8 cellular contexts compared by ENCODE assay signal in genomic region chr19:3760871-3761361, GRCh38. TPM values are rescaled to one million over a fixed set of nuclear protein-coding genes. Genes with fewer than 3 reads are reported as not detected.
DNase-seq lines count a peak whose midpoint lies in the region; TF ChIP-seq lines count a peak whose summit lies in the region.

No MANE protein-coding gene starts in this region.

- TF ChIP-seq CTCF in BJ (IDR thresholded peaks at IDR 0.05; ENCODE audit: insufficient read depth, low read depth, low read length), result no peak

- no peaks in the 10 kb centered on the region for H3K27me3 ChIP-seq in BJ (ENCODE audit: control insufficient read depth, insufficient read depth, low read length)
- H3K27me3 ChIP-seq in MG63, result no peaks in the 10 kb centered on the region

- H3K9me3 ChIP-seq in MG63, result no peaks in the 10 kb centered on the region

- CTCF ChIA-PET in BJ (lab: Yijun Ruan, JAX), result interaction anchor here (1.0 to 1.9 kb wide), 3 partner anchors 9 to 70 kb away, joined by 3 to 4 read pairs (median 4); no protein-coding TSS in a partner anchor

- H3K4me3 ChIP-seq in BJ (ENCODE audit: low read depth, low read length) (peak overlapping the region; percentile 73), MG63 (peak overlapping the region; percentile 89)

- DNase-seq in BJ (ENCODE audit: low read depth) (no peak), MG63 (no peak), myocyte (ENCODE audit: low read depth) (peak; percentile 14), NCI-H1048 (lab: John Stamatoyannopoulos, UW) (no peak), NCI-H2029 treated with DMSO at 0.1 percent for 48 hours (lab: John Stamatoyannopoulos, UW) (no peak), NCI-H2029 (lab: John Stamatoyannopoulos, UW) (no peak), anterior cingulate cortex (lab: John Stamatoyannopoulos, UW) (no peak)
- DNase-seq in central memory CD4-positive, alpha-beta T cell, result peak; percentile 48

- POLR2A ChIA-PET in BJ (lab: Charles Lee), result no interaction called here

- peaks cover 6% of the 10 kb centered on the region for H3K36me3 ChIP-seq in BJ (ENCODE audit: control insufficient read depth, insufficient read depth, low read length)
- H3K36me3 ChIP-seq in MG63, result no peaks in the 10 kb centered on the region

RNA-seq across cellular contexts. Expression of gene APBA3, which starts 0.6 kb away (rescaled TPM):
- polyA plus RNA-seq in BJ (2011; rRNA removed), result 7.7 and 12.4 TPM in 2 replicates
- 9.0 and 11.1 TPM in 2 replicates for polyA minus RNA-seq in BJ (2011; rRNA and poly(A)+ RNA removed)
- total RNA-seq in MG63 (2014; rRNA removed; shearing (Covaris generic); ENCODE audit: low replicate concordance), result 1.4 and 10.1 TPM in 2 replicates
- 23.3 and 35.0 TPM in 2 replicates for total RNA-seq in myocyte
- 19.2 TPM for polyA plus RNA-seq in myocyte (2012)

RNA-seq across cellular contexts. Expression of gene MRPL54, which starts 1.6 kb away (rescaled TPM):
- 70.1 and 77.7 TPM in 2 replicates for polyA plus RNA-seq in BJ (2011; rRNA removed)
- 6.9 and 8.4 TPM in 2 replicates for polyA minus RNA-seq in BJ (2011; rRNA and poly(A)+ RNA removed)
- 47.0 and 55.4 TPM in 2 replicates for total RNA-seq in MG63 (2014; rRNA removed; shearing (Covaris generic); ENCODE audit: low replicate concordance)
- 30.4 and 41.9 TPM in 2 replicates for total RNA-seq in myocyte
- polyA plus RNA-seq in myocyte (2012), result 64.7 TPM

RNA-seq across cellular contexts. Expression of gene RAX2, which starts 11.1 kb away (rescaled TPM):
- not detected in 2 replicates for polyA plus RNA-seq in BJ (2011; rRNA removed)
- not detected in 2 replicates for polyA minus RNA-seq in BJ (2011; rRNA and poly(A)+ RNA removed)
- total RNA-seq in MG63 (2014; rRNA removed; shearing (Covaris generic); ENCODE audit: low replicate concordance), result not detected in 2 replicates
- total RNA-seq in myocyte, result not detected in 2 replicates
- polyA plus RNA-seq in myocyte (2012), result not detected

RNA-seq across cellular contexts. Expression of gene MATK, which starts 25.3 kb away (rescaled TPM):
- not detected in 2 replicates for polyA plus RNA-seq in BJ (2011; rRNA removed)
- not detected in 2 replicates for polyA minus RNA-seq in BJ (2011; rRNA and poly(A)+ RNA removed)
- total RNA-seq in MG63 (2014; rRNA removed; shearing (Covaris generic); ENCODE audit: low replicate concordance), result 0.69 and 3.9 TPM in 2 replicates
- total RNA-seq in myocyte, result not detected in 2 replicates
- not detected for polyA plus RNA-seq in myocyte (2012)

RNA-seq across cellular contexts. Expression of gene TJP3, which starts 52.7 kb away (rescaled TPM):
- not detected in 2 replicates for polyA plus RNA-seq in BJ (2011; rRNA removed)
- polyA minus RNA-seq in BJ (2011; rRNA and poly(A)+ RNA removed), result not detected in 2 replicates
- not detected in 2 replicates for total RNA-seq in MG63 (2014; rRNA removed; shearing (Covaris generic); ENCODE audit: low replicate concordance)
- total RNA-seq in myocyte, result not detected in 2 replicates
- polyA plus RNA-seq in myocyte (2012), result 0.42 TPM

Comparison
In these comparisons a context has a peak if more than half of its experiments do, and no peak if none do; other contexts are left out.
1. DNase-seq: peak in central memory CD4-positive, alpha-beta T cell (single experiment) and myocyte (single experiment); none in BJ (single experiment), MG63 (single experiment), NCI-H1048 (single experiment), NCI-H2029 treated with DMSO at 0.1 percent for 48 hours (single experiment), NCI-H2029 (single experiment) and anterior cingulate cortex (0 of 58).